Comparison of ENCODE assay signal across 31 cellular contexts in genomic region chr4:152587127-152587526, GRCh38.
"Had no signal": no experiment of that assay in that cellular context is flagged by ENCODE, and none has a peak within 500 bp of the region (broad histone marks: within the 10 kb centered on the region; RNA-seq: fewer than 3 reads in every experiment).

No MANE protein-coding gene starts in this region.

- H3K36me3 Mint-ChIP-seq: natural killer cell, neural progenitor cell, type B pancreatic cell had no signal

- H3K9me3 ChIP-seq: ovary, psoas muscle, suprapubic skin, testis, tibial artery, transverse colon, upper lobe of right lung, uterus had no signal

- H3K4me1 ChIP-seq: psoas muscle, testis, upper lobe of right lung, uterus had no signal

- ATAC-seq: natural killer cell; psoas muscle; right cardiac atrium; sciatic nerve; stimulated activated memory B cell treated with anti-CD40 and anti-IgM and Interleukin-4, amounts not matched to agents 10 μg/mL and 1 μg/mL and 100 μg/mL, for 72 hours; stimulated activated naive CD8-positive, alpha-beta T cell treated with anti-CD3 and anti-CD28 coated beads, Interleukin-15, amount 100 ng/mL, for 72 hours; stimulated activated naive CD8-positive, alpha-beta T cell treated with anti-CD3 and anti-CD28 coated beads, Interleukin-15, Interleukin-2, amounts not matched to agents 100 U/mL and 50 U/mL, for 24 hours; upper lobe of right lung had no signal

- H3K9me3 Mint-ChIP-seq: natural killer cell, neural progenitor cell had no signal

- H3K4me3 ChIP-seq: neural progenitor cell, ovary, psoas muscle, skin epidermis, smooth muscle cell, spleen, suprapubic skin, testis, tibial artery, transverse colon, upper lobe of right lung, uterus had no signal

- DNase-seq: natural killer cell; occipital lobe; ovary; posterior cingulate gyrus; psoas muscle; right cardiac atrium; spleen; stimulated activated CD4-positive, alpha-beta T cell treated with anti-CD3 and anti-CD28 coated beads, Interleukin-12 subunit alpha, Interleukin-12 subunit beta, amount 100 ng/mL, for 4 hours; stimulated activated CD4-positive, alpha-beta T cell treated with anti-CD3 and anti-CD28 coated beads, Interleukin-1b, Interleukin-23, amount 100 ng/mL, for 48 hours; stimulated activated CD4-positive, alpha-beta T cell treated with anti-CD3 and anti-CD28 coated beads, Interleukin-4, amount 100 ng/mL, for 1 hour; stimulated activated CD4-positive, alpha-beta T cell treated with anti-CD3 and anti-CD28 coated beads, Interleukin-4, amount 100 ng/mL, for 4 hours; stimulated activated CD8-positive, alpha-beta memory T cell treated with anti-CD3 and anti-CD28 coated beads, Interleukin-4, amount 100 ng/mL, for 48 hours; stimulated activated naive CD4-positive, alpha-beta T cell; stimulated activated naive CD8-positive, alpha-beta T cell treated with anti-CD3 and anti-CD28 coated beads, Interleukin-15, amount 100 ng/mL, for 72 hours; stimulated activated naive CD8-positive, alpha-beta T cell treated with anti-CD3 and anti-CD28 coated beads, Interleukin-15, Interleukin-2, amounts not matched to agents 100 U/mL and 50 U/mL, for 24 hours; substantia nigra; testis; tibial artery; transverse colon; upper lobe of right lung; uterus had no signal

- H3K36me3 ChIP-seq: neural progenitor cell, ovary, spleen, suprapubic skin, tibial artery, transverse colon, upper lobe of right lung, uterus had no signal

- H3K27ac Mint-ChIP-seq: natural killer cell; nephron; neural progenitor cell; progenitor cell of endocrine pancreas; stimulated activated memory B cell treated with anti-CD40 and anti-IgM and Interleukin-4, amounts not matched to agents 10 μg/mL and 1 μg/mL and 100 μg/mL, for 72 hours; stimulated activated naive CD8-positive, alpha-beta T cell treated with anti-CD3 and anti-CD28 coated beads, Interleukin-15, amount 100 ng/mL, for 72 hours; type B pancreatic cell had no signal

- H3K4me3 Mint-ChIP-seq: natural killer cell; nephron; neural progenitor cell; stimulated activated memory B cell treated with anti-CD40 and anti-IgM and Interleukin-4, amounts not matched to agents 10 μg/mL and 1 μg/mL and 100 μg/mL, for 72 hours; stimulated activated naive CD8-positive, alpha-beta T cell treated with anti-CD3 and anti-CD28 coated beads, Interleukin-15, amount 100 ng/mL, for 72 hours; type B pancreatic cell had no signal

- H3K27ac ChIP-seq: neural progenitor cell, ovary, parathyroid adenoma, psoas muscle, suprapubic skin, testis, tibial artery, transverse colon, upper lobe of right lung, uterus had no signal
